In the genomic region with DNA sequence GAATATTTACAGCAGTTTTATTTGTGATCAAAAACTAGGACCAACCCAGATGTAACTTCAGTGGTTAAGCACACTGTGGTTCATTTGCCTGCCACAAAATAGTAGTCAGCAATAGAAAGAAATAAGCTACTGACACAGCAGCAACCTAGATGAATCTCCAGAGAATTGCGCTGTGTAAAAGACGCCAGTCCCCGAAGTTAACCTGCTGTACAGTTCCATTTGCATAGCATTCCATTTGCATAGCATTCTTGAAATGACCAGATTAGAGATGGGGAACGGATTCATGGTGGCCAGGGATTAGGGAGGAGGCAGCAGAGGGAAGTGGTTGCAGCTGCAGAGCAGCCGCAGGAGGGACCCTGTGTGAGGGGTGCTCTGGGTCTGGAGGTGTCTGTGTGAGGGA, we compare ENCODE assay signal across 12 cellular contexts. TPM values are rescaled to one million over a fixed set of nuclear protein-coding genes. Genes with fewer than 3 reads are reported as not detected.
DNase-seq lines count a peak whose midpoint lies in the region; ATAC-seq and TF ChIP-seq lines count a peak whose summit lies in the region.
"Had no signal": no experiment of that assay in that cellular context is flagged by ENCODE, and none has a peak within 500 bp of the region (broad histone marks: within the 10 kb centered on the region; RNA-seq: fewer than 3 reads in every experiment).

No MANE protein-coding gene starts in this region.

- H3K9me3 ChIP-seq in neuronal stem cell (replicated peaks in 1 of 2; ENCODE audit: control insufficient read depth in 2 of 2, insufficient read depth in 1 of 2, low read depth in 1 of 2, low read length in 2 of 2) (peaks cover 2 to 5% of the 10 kb centered on the region in 2 donors), MM.1S (replicated peaks; ENCODE audit: insufficient read depth, low read length) (no peaks in the 10 kb centered on the region), Peyer's patch (no peaks in the 10 kb centered on the region)

- H3F3A ChIP-seq in MM.1S (ENCODE audit: insufficient read depth, low read length): no peaks in the 10 kb centered on the region

- no peak overlapping the region for H2AFZ ChIP-seq in neuronal stem cell (ENCODE audit: low read length)
- H2AFZ ChIP-seq in MM.1S (ENCODE audit: low read length): no peak overlapping the region

- H2BK5ac ChIP-seq in neuronal stem cell (ENCODE audit: low read length): no peak overlapping the region

- H3K4me2 ChIP-seq in neuronal stem cell (ENCODE audit: insufficient read depth, low read length, poor library complexity, severe bottlenecking) (no peak overlapping the region), MM.1S (ENCODE audit: low read depth, low read length) (no peak overlapping the region)

- intact Hi-C loops in activated B cell treated with CpG ODN at 0.5 μM for 24 hours (cut with micrococcal nuclease): loop anchor here (1.0 kb wide), 1 partner anchor 19 kb away; no protein-coding TSS in a partner anchor

- H3K27me3 ChIP-seq in neuronal stem cell (ENCODE audit: control insufficient read depth in 3 of 3, insufficient read depth in 3 of 3, low read depth in 1 of 3, low read length in 3 of 3): no peaks in the 10 kb centered on the region
- H3K27me3 ChIP-seq in MM.1S (replicated peaks; ENCODE audit: insufficient read depth, low read length): no peaks in the 10 kb centered on the region
- no peaks in the 10 kb centered on the region for H3K27me3 ChIP-seq in Peyer's patch

- H4K8ac ChIP-seq in neuronal stem cell (ENCODE audit: low read depth, low read length): no peak overlapping the region

- no peak overlapping the region for H3K18ac ChIP-seq in neuronal stem cell (ENCODE audit: low read length)

- H2BK15ac ChIP-seq in neuronal stem cell (ENCODE audit: low read length): no peak overlapping the region

- TF ChIP-seq CTCF in activated B cell treated with CpG ODN at 0.5 μM for 24 hours (IDR thresholded peaks at IDR 0.05): no peak
- TF ChIP-seq CTCF in MM.1S (IDR thresholded peaks at IDR 0.05; ENCODE audit: low read length): no peak
- TF ChIP-seq CTCF in Peyer's patch (IDR thresholded peaks at IDR 0.05): no peak

- ATAC-seq in GM18870 (IDR thresholded peaks at IDR 0.05; ENCODE audit: unreplicated experiment) (peak; percentile 86), GM21528 (IDR thresholded peaks at IDR 0.05; ENCODE audit: low FRiP score, unreplicated experiment) (peak; percentile 94), HG03060 (IDR thresholded peaks at IDR 0.05; ENCODE audit: low read depth, unreplicated experiment) (peak; percentile 92), activated B cell treated with CpG ODN at 0.5 μM for 24 hours (ENCODE audit: low read depth) (peak; percentile 89)

- H3K4me1 ChIP-seq in neuronal stem cell (ENCODE audit: control insufficient read depth in 2 of 2, insufficient read depth in 1 of 2, low read depth in 1 of 2, low read length in 2 of 2) (no peaks in the 10 kb centered on the region), MM.1S (ENCODE audit: low read length) (no peaks in the 10 kb centered on the region), Peyer's patch (no peaks in the 10 kb centered on the region)

- H3K4me1 Mint-ChIP-seq in activated B cell treated with CpG ODN at 0.5 μM for 24 hours: peaks cover 16% of the 10 kb centered on the region

- no CpG with 5 or more reads among the region's 5 CpGs for WGBS in neuronal stem cell (ENCODE audit: extremely low coverage in 2 of 2, insufficient read length in 2 of 2, insufficient replicate concordance in 1 of 2), 2 donors

- no peak overlapping the region for H4K91ac ChIP-seq in neuronal stem cell (ENCODE audit: low read depth, low read length, poor library complexity)

- H2AK5ac ChIP-seq in neuronal stem cell (ENCODE audit: low read depth, low read length): no peak overlapping the region

- H3K23ac ChIP-seq in neuronal stem cell (ENCODE audit: low read depth, low read length, poor library complexity): no peak overlapping the region

- H3K9me3 Mint-ChIP-seq in activated B cell treated with CpG ODN at 0.5 μM for 24 hours: no peaks in the 10 kb centered on the region

- no peak overlapping the region for H3K4me3 Mint-ChIP-seq in activated B cell treated with CpG ODN at 0.5 μM for 24 hours
- H3K4me3 Mint-ChIP-seq: CD4-positive, alpha-beta memory T cell had no signal

- no peaks in the 10 kb centered on the region for H3K79me2 ChIP-seq in MM.1S (ENCODE audit: low read length)

- peak overlapping the region; percentile 70 for H3K27ac Mint-ChIP-seq in activated B cell treated with CpG ODN at 0.5 μM for 24 hours

- H3K36me3 ChIP-seq in neuronal stem cell (replicated peaks in 1 of 2; ENCODE audit: control insufficient read depth in 2 of 2, insufficient read depth in 2 of 2, low read length in 2 of 2): peaks cover 6 to 43% of the 10 kb centered on the region in 2 donors
- H3K36me3 ChIP-seq in MM.1S (replicated peaks; ENCODE audit: insufficient read depth, low read length): no peaks in the 10 kb centered on the region; the same call in 1 of the 2 replicates
- peaks cover 0 to 30% (median 0%) of the 10 kb centered on the region in 3 donors for H3K36me3 ChIP-seq in Peyer's patch

- no peak for TF ChIP-seq POLR2A in Peyer's patch (IDR thresholded peaks at IDR 0.05)

- CTCF ChIA-PET in activated B cell treated with CpG ODN at 0.5 μM for 24 hours (lab: Charles Lee): no interaction called here

- H2BK120ac ChIP-seq in neuronal stem cell (ENCODE audit: low read depth, low read length): no peak overlapping the region

- H4K20me1 ChIP-seq in MM.1S (ENCODE audit: insufficient read depth, low read length): no peaks in the 10 kb centered on the region

- H3K36me3 Mint-ChIP-seq in activated B cell treated with CpG ODN at 0.5 μM for 24 hours (ENCODE audit: low read depth): peaks cover 39% of the 10 kb centered on the region

- no peaks in the 10 kb centered on the region for H3K27me3 Mint-ChIP-seq in activated B cell treated with CpG ODN at 0.5 μM for 24 hours
- H3K27me3 Mint-ChIP-seq: CD4-positive, alpha-beta memory T cell had no signal

- H3K9ac ChIP-seq in neuronal stem cell (ENCODE audit: low read depth, low read length, poor library complexity) (no peak overlapping the region), MM.1S (ENCODE audit: low read length) (no peak overlapping the region)

- DNase-seq in activated B cell treated with CpG ODN at 0.5 μM for 24 hours: no peak
- DNase-seq in occipital lobe (lab: John Stamatoyannopoulos, UW): no peak
- DNase-seq in neuronal stem cell (ENCODE audit: low spot score): no peak
- no peak for DNase-seq in MM.1S
- DNase-seq in Peyer's patch: no peak
- DNase-seq: activated naive CD4-positive, alpha-beta T cell; CD4-positive, alpha-beta memory T cell; NCI-H2081 treated with DMSO at 0.1 percent for 48 hours had no signal

- H3K4ac ChIP-seq in neuronal stem cell (ENCODE audit: low read length): no peak overlapping the region

- H3K14ac ChIP-seq in neuronal stem cell (ENCODE audit: low read length): no peak overlapping the region

- POLR2A ChIA-PET in activated B cell treated with CpG ODN at 0.5 μM for 24 hours (lab: Charles Lee): interaction anchor here (1.2 kb wide), 1 partner anchor 18 kb away, joined by 6 read pairs; no protein-coding TSS in a partner anchor

- H3K27ac ChIP-seq in neuronal stem cell (replicated peaks; ENCODE audit: low read length): no peak overlapping the region
- H3K27ac ChIP-seq in MM.1S (ENCODE audit: low read length): no peak overlapping the region
- H3K27ac ChIP-seq in Peyer's patch: no peak overlapping the region
- H3K27ac ChIP-seq: VCaP had no signal

- H3K9me2 ChIP-seq in MM.1S (replicated peaks; ENCODE audit: insufficient read depth, low read length): no peaks in the 10 kb centered on the region

- H3K4me3 ChIP-seq in neuronal stem cell (ENCODE audit: low read length in 2 of 2) (no peak overlapping the region), MM.1S (ENCODE audit: low read length) (no peak overlapping the region), Peyer's patch (no peak overlapping the region)

- no peaks in the 10 kb centered on the region for H3K79me1 ChIP-seq in neuronal stem cell (ENCODE audit: low read depth, low read length)

- H2BK12ac ChIP-seq in neuronal stem cell (ENCODE audit: low read length): no peak overlapping the region

RNA-seq across cellular contexts. Expression of a gene that starts 39.3 kb away (rescaled TPM):
- total RNA-seq in activated B cell treated with CpG ODN at 0.5 μM for 24 hours (49.0 and 52.6 TPM in 2 replicates), occipital lobe (0.16 TPM), Peyer's patch (10 to 100 TPM in 1 of 4 donors, 1 to 10 TPM in 3; 2.1 to 41.3 (median 7.6) TPM)
- 4.7 TPM for polyA plus RNA-seq in neuronal stem cell (2013, experiment 1 of 2)
- 5.2 TPM for polyA plus RNA-seq in neuronal stem cell (2013, experiment 2 of 2)
